Comparison of ENCODE assay signal across 1 cellular context in the genomic region with DNA sequence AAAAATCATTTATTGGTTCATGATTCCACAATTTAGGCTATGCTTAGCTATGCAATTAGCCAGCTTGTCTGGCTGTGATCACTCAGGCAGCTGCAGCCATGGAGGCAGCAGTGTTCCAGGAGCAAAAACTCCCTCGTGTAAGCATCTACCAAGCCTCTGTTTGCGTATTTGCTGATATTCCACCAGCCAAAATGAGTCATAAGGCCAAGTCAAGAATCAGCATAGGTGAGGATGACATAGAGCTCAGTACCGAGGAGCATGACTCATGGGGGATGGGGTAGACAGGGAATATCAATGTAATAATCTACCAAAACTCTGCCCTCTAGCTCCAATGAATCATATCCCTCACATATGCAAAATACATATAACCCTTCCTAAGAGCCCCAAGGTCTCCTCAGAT.
TF ChIP-seq lines count a peak whose summit lies in the region.

No MANE protein-coding gene starts in this region.

TF ChIP-seq in SK-N-SH treated with all-trans-retinoic acid at 6 μM for 48 hours, 23 proteins besides CTCF, POLR2A, EP300 and RAD21 (continued from another document):
- TF ChIP-seq, protein P1, sequence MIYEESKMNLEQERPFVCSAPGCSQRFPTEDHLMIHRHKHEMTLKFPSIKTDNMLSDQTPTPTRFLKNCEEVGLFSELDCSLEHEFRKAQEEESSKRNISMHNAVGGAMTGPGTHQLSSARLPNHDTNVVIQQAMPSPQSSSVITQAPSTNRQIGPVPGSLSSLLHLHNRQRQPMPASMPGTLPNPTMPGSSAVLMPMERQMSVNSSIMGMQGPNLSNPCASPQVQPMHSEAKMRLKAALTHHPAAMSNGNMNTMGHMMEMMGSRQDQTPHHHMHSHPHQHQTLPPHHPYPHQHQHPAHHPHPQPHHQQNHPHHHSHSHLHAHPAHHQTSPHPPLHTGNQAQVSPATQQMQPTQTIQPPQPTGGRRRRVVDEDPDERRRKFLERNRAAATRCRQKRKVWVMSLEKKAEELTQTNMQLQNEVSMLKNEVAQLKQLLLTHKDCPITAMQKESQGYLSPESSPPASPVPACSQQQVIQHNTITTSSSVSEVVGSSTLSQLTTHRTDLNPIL (CRISPR knock-in tag; IDR thresholded peaks at IDR 0.05; ENCODE audit: low read depth), result no peak
- TF ChIP-seq RARB (CRISPR knock-in tag; IDR thresholded peaks at IDR 0.05) (no peak), GLIS3 (CRISPR knock-in tag; IDR thresholded peaks at IDR 0.05) (no peak), PPARA (CRISPR knock-in tag; IDR thresholded peaks at IDR 0.05; ENCODE audit: borderline replicate concordance) (no peak), ZC3H10 (CRISPR knock-in tag; IDR thresholded peaks at IDR 0.05) (no peak)
